ENCODE assay signal across 10 cellular contexts in genomic region chr1:170067253-170067819, GRCh38. TPM values are rescaled to one million over a fixed set of nuclear protein-coding genes. Genes with fewer than 3 reads are reported as not detected.
A peak's percentile ranks its signal among the peaks of the same experiment; 100 is the strongest.
DNase-seq lines count a peak whose midpoint lies in the region; ATAC-seq and TF ChIP-seq lines count a peak whose summit lies in the region.
"Had no signal": no experiment of that assay in that cellular context is flagged by ENCODE, and none has a peak within 500 bp of the region (broad histone marks: within the 10 kb centered on the region; RNA-seq: fewer than 3 reads in every experiment).

No MANE protein-coding gene starts in this region.

- intact Hi-C loops in heart right ventricle (cut with DNase I) (no loop called here), left ventricle myocardium inferior (cut with micrococcal nuclease) (no loop called here), transverse colon (cut with DNase I; ENCODE audit: low total_unique reads) (no loop called here)

- in situ Hi-C loops in transverse colon (cut with MboI; ENCODE audit: low pct_ligation_motif_present in 1 of 4, low pct_unique_long_range_greater_than_20kb in 1 of 4, low sequenced_read_pairs in 3 of 4): no loop called here

- peaks cover 49% of the 10 kb centered on the region for H3K4me1 Mint-ChIP-seq in activated naive CD8-positive, alpha-beta T cell treated with anti-CD3 and anti-CD28 coated beads for 36 hours

- DNase-seq in heart right ventricle (no peak), left ventricle myocardium inferior (no peak), transverse colon (peak; percentile 14), NCI-H128 (lab: John Stamatoyannopoulos, UW; ENCODE audit: unreplicated experiment) (no peak)
- DNase-seq in activated naive CD8-positive, alpha-beta T cell treated with anti-CD3 and anti-CD28 coated beads for 36 hours: no peak
- DNase-seq in activated naive CD4-positive, alpha-beta T cell treated with anti-CD3 and anti-CD28 coated beads, Interleukin-2, amount 50 U/mL, for 16 hours: no peak
- DNase-seq in central memory CD4-positive, alpha-beta T cell: no peak

- H3K9me3 Mint-ChIP-seq in activated naive CD8-positive, alpha-beta T cell treated with anti-CD3 and anti-CD28 coated beads for 36 hours: peaks cover 9% of the 10 kb centered on the region

- ATAC-seq in heart right ventricle (peak in 5 of 8 donors; percentile 38 to 70 (median 61)), HG02943 (IDR thresholded peaks at IDR 0.05; ENCODE audit: low read depth, unreplicated experiment) (peak; percentile 58)

- H3K27ac Mint-ChIP-seq in activated naive CD8-positive, alpha-beta T cell treated with anti-CD3 and anti-CD28 coated beads for 36 hours: no peak overlapping the region

- H3K27me3 ChIP-seq in heart right ventricle (no peaks in the 10 kb centered on the region), left ventricle myocardium inferior (ENCODE audit: low read depth) (no peaks in the 10 kb centered on the region), transverse colon (no peaks in the 10 kb centered on the region)
- H3K27me3 ChIP-seq: BLaER1 treated with 17β-estradiol and CSF1 and Interleukin-3, amounts not matched to agents 10 nM and 100 nM; neutrophil had no signal

- peak overlapping the region; percentile 9 for H3K4me3 Mint-ChIP-seq in activated naive CD8-positive, alpha-beta T cell treated with anti-CD3 and anti-CD28 coated beads for 36 hours

- H3K36me3 ChIP-seq in heart right ventricle (peaks cover 0 to 14% (median 0%) of the 10 kb centered on the region in 9 donors), left ventricle myocardium inferior (peaks cover 11% of the 10 kb centered on the region), transverse colon (no peaks in the 10 kb centered on the region)
- H3K36me3 ChIP-seq: BLaER1 treated with 17β-estradiol and CSF1 and Interleukin-3, amounts not matched to agents 10 nM and 100 nM; neutrophil had no signal

- H3K27me3 Mint-ChIP-seq in activated naive CD8-positive, alpha-beta T cell treated with anti-CD3 and anti-CD28 coated beads for 36 hours: no peaks in the 10 kb centered on the region

- TF ChIP-seq POLR2A in transverse colon (IDR thresholded peaks at IDR 0.05): no peak

- TF ChIP-seq CTCF in heart right ventricle (IDR thresholded peaks at IDR 0.05) (peak in 3 of 9 donors; percentile 20 to 33 (median 25)), left ventricle myocardium inferior (IDR thresholded peaks at IDR 0.05; ENCODE audit: borderline replicate concordance) (no peak), transverse colon (IDR thresholded peaks at IDR 0.05) (peak in 1 of 5 experiments; percentile 3)

- H3K9me3 ChIP-seq in heart right ventricle: peaks cover 0 to 28% (median 2%) of the 10 kb centered on the region in 11 donors
- H3K9me3 ChIP-seq in left ventricle myocardium inferior (replicated peaks): peaks cover 25% of the 10 kb centered on the region
- H3K9me3 ChIP-seq in transverse colon: no peaks in the 10 kb centered on the region
- H3K9me3 ChIP-seq: neutrophil had no signal

- no peak for TF ChIP-seq EP300 in transverse colon (IDR thresholded peaks at IDR 0.05; ENCODE audit: low read depth)

- H3K4me3 ChIP-seq in heart right ventricle: no peak overlapping the region
- no peak overlapping the region for H3K4me3 ChIP-seq in left ventricle myocardium inferior
- H3K4me3 ChIP-seq in transverse colon: no peak overlapping the region
- H3K4me3 ChIP-seq: BLaER1 treated with 17β-estradiol and CSF1 and Interleukin-3, amounts not matched to agents 10 nM and 100 nM had no signal

- peaks cover 24% of the 10 kb centered on the region for H3K36me3 Mint-ChIP-seq in activated naive CD8-positive, alpha-beta T cell treated with anti-CD3 and anti-CD28 coated beads for 36 hours

- H3K27ac ChIP-seq in heart right ventricle (peak overlapping the region in 7 of 10 donors; percentile 11 to 28 (median 12)), left ventricle myocardium inferior (replicated peaks) (no peak overlapping the region), transverse colon (peak overlapping the region; percentile 3 to 43 (median 28))
- H3K27ac ChIP-seq: BLaER1 treated with 17β-estradiol and CSF1 and Interleukin-3, amounts not matched to agents 10 nM and 100 nM; neutrophil had no signal

- 43 to 54% methylated on average over 3 of the region's 3 CpGs for WGBS in heart right ventricle, 2 donors
- 30 to 58% methylated on average over 2 to 3 of the region's 3 CpGs for WGBS in transverse colon (ENCODE audit: low coverage in 1 of 2), 2 donors

- peaks cover 0 to 48% (median 27%) of the 10 kb centered on the region in 9 donors for H3K4me1 ChIP-seq in heart right ventricle
- peaks cover 25% of the 10 kb centered on the region for H3K4me1 ChIP-seq in left ventricle myocardium inferior
- H3K4me1 ChIP-seq in transverse colon: peaks cover 3 to 37% (median 15%) of the 10 kb centered on the region in 4 donors

RNA-seq across cellular contexts. Expression of gene KIFAP3, which starts 7.2 kb away (rescaled TPM):
- total RNA-seq in heart right ventricle: 10 to 100 TPM; 30.9 to 84.0 (median 60.6) TPM
- polyA plus RNA-seq in heart right ventricle: 10 to 100 TPM; 16.5 to 41.4 TPM
- 55.9 TPM for total RNA-seq in left ventricle myocardium inferior
- total RNA-seq in activated naive CD8-positive, alpha-beta T cell treated with anti-CD3 and anti-CD28 coated beads for 36 hours: 10 to 100 TPM; 13.8 to 14.9 TPM
- 10 to 100 TPM; 21.7 to 58.9 (median 27.1) TPM for total RNA-seq in transverse colon
